ENCODE assay signal across 1 cellular context in the genomic region with DNA sequence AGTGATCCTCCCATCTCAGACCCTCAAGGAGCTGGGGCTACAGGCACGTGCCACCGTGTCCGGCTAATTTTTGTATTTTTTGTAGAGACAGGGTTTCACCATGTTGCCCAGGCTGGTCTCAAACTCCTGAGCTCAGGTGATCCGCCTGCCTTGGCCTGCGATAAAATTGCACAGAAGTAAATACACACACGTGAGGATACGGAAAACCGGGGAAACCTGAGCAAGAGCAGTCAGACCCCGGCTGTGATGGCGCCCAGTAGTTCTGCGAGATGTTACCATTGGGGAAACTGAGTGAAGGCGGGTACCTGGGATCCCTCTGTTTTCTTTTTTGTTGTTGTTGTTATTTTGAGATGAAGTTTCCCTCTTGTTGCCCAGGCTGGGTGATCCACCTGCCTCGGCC.
TF ChIP-seq lines count a peak whose summit lies in the region.

No MANE protein-coding gene starts in this region.

TF ChIP-seq in H1, 55 proteins besides CTCF, POLR2A, EP300 and RAD21 (continued from another document):
- TF ChIP-seq SP2 (IDR thresholded peaks at IDR 0.05; ENCODE audit: low read length) (no peak), EGR1 (IDR thresholded peaks at IDR 0.05; ENCODE audit: borderline replicate concordance, low read depth, low read length) (no peak), KDM1A (IDR thresholded peaks at IDR 0.05; ENCODE audit: borderline replicate concordance, low read length) (no peak), GTF2F1 (IDR thresholded peaks at IDR 0.05; ENCODE audit: borderline replicate concordance, low read depth, low read length) (no peak), CHD1 (IDR thresholded peaks at IDR 0.05; ENCODE audit: low read depth, low read length) (no peak), USF2 (IDR thresholded peaks at IDR 0.05; ENCODE audit: low read length) (no peak), NANOG (IDR thresholded peaks at IDR 0.05; ENCODE audit: insufficient read depth, low read depth, low read length, poor library complexity, severe bottlenecking) (no peak), PHF8 (conservative IDR thresholded peaks at IDR 0.05; ENCODE audit: low read depth, low read length) (no peak), ATF3 (IDR thresholded peaks at IDR 0.05; ENCODE audit: insufficient read depth, low read depth, low read length) (no peak)
- TF ChIP-seq, protein P1, sequence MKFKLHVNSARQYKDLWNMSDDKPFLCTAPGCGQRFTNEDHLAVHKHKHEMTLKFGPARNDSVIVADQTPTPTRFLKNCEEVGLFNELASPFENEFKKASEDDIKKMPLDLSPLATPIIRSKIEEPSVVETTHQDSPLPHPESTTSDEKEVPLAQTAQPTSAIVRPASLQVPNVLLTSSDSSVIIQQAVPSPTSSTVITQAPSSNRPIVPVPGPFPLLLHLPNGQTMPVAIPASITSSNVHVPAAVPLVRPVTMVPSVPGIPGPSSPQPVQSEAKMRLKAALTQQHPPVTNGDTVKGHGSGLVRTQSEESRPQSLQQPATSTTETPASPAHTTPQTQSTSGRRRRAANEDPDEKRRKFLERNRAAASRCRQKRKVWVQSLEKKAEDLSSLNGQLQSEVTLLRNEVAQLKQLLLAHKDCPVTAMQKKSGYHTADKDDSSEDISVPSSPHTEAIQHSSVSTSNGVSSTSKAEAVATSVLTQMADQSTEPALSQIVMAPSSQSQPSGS (IDR thresholded peaks at IDR 0.05; ENCODE audit: low read length): no peak
